Comparison of ENCODE assay signal across 1 cellular context in the genomic region with DNA sequence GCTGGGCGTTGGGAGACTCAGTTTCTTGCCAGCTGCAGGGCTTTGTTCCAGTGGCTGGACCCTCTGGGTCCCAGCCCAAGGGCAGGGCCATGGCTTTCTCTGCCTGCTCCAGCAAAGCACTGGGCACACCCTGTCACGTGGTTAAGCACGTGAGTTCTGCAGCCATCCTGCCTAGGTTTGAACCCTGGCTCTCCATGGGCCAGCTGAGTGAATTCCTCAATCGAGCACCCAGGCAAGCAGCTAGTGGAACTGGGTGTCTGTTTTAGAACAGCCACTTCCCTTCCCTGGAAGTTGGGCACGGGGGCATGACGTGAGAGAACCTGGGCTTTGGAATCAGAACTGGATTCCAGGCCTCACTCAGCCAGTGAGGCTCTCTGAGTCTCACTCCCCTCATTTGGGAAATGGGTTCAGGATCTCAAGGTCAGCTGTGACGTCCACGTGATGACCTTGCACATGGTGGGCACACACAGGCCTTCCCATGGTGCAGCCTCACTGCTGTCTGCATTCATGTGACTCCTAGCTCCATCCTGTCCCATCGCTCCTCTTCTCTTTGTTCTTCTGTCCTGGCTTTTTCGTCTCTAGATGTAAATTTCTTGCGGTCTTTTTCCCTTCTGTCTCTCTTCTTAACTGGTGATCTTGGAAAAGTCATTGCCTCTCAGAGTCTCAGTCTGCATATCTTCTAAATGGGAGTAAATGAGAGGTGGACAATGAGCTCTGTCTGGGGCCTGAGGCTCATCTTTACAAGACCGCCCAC.
A peak's percentile ranks its signal among the peaks of the same experiment; 100 is the strongest.
TF ChIP-seq lines count a peak whose summit lies in the region.

No MANE protein-coding gene starts in this region.

TF ChIP-seq in HepG2, 621 proteins besides CTCF, POLR2A, EP300 and RAD21 (continued from another document and continues in another):
- TF ChIP-seq, protein P1, sequence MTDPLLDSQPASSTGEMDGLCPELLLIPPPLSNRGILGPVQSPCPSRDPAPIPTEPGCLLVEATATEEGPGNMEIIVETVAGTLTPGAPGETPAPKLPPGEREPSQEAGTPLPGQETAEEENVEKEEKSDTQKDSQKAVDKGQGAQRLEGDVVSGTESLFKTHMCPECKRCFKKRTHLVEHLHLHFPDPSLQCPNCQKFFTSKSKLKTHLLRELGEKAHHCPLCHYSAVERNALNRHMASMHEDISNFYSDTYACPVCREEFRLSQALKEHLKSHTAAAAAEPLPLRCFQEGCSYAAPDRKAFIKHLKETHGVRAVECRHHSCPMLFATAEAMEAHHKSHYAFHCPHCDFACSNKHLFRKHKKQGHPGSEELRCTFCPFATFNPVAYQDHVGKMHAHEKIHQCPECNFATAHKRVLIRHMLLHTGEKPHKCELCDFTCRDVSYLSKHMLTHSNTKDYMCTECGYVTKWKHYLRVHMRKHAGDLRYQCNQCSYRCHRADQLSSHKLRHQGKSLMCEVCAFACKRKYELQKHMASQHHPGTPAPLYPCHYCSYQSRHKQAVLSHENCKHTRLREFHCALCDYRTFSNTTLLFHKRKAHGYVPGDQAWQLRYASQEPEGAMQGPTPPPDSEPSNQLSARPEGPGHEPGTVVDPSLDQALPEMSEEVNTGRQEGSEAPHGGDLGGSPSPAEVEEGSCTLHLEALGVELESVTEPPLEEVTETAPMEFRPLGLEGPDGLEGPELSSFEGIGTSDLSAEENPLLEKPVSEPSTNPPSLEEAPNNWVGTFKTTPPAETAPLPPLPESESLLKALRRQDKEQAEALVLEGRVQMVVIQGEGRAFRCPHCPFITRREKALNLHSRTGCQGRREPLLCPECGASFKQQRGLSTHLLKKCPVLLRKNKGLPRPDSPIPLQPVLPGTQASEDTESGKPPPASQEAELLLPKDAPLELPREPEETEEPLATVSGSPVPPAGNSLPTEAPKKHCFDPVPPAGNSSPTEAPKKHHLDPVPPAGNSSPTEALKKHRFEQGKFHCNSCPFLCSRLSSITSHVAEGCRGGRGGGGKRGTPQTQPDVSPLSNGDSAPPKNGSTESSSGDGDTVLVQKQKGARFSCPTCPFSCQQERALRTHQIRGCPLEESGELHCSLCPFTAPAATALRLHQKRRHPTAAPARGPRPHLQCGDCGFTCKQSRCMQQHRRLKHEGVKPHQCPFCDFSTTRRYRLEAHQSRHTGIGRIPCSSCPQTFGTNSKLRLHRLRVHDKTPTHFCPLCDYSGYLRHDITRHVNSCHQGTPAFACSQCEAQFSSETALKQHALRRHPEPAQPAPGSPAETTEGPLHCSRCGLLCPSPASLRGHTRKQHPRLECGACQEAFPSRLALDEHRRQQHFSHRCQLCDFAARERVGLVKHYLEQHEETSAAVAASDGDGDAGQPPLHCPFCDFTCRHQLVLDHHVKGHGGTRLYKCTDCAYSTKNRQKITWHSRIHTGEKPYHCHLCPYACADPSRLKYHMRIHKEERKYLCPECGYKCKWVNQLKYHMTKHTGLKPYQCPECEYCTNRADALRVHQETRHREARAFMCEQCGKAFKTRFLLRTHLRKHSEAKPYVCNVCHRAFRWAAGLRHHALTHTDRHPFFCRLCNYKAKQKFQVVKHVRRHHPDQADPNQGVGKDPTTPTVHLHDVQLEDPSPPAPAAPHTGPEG (CRISPR knock-in tag; IDR thresholded peaks at IDR 0.05): no peak
- TF ChIP-seq RELA (CRISPR knock-in tag; IDR thresholded peaks at IDR 0.05): no peak
- 0 out of 2 replicates have a peak, but pooled peaks have one; percentile 18 for TF ChIP-seq ZNF556 (CRISPR knock-in tag; IDR thresholded peaks at IDR 0.05; ENCODE audit: borderline replicate concordance)
- TF ChIP-seq KLF13 (CRISPR knock-in tag; IDR thresholded peaks at IDR 0.05): no peak
- TF ChIP-seq ZNF547 (CRISPR knock-in tag; IDR thresholded peaks at IDR 0.05): peak; percentile 17; the same call in 1 of the 2 replicates
- TF ChIP-seq PCBP1 (IDR thresholded peaks at IDR 0.05; ENCODE audit: borderline replicate concordance, low read depth, low read length): no peak; the same call in 1 of the 2 replicates
- TF ChIP-seq, protein P2, sequence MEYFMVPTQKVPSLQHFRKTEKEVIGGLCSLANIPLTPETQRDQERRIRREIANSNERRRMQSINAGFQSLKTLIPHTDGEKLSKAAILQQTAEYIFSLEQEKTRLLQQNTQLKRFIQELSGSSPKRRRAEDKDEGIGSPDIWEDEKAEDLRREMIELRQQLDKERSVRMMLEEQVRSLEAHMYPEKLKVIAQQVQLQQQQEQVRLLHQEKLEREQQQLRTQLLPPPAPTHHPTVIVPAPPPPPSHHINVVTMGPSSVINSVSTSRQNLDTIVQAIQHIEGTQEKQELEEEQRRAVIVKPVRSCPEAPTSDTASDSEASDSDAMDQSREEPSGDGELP (IDR thresholded peaks at IDR 0.05; ENCODE audit: borderline replicate concordance, low read depth): peak; percentile 53; the same call in 1 of the 2 replicates
- no peak for TF ChIP-seq ZNF737 (CRISPR knock-in tag; IDR thresholded peaks at IDR 0.05; ENCODE audit: borderline replicate concordance)
- TF ChIP-seq, protein P3, sequence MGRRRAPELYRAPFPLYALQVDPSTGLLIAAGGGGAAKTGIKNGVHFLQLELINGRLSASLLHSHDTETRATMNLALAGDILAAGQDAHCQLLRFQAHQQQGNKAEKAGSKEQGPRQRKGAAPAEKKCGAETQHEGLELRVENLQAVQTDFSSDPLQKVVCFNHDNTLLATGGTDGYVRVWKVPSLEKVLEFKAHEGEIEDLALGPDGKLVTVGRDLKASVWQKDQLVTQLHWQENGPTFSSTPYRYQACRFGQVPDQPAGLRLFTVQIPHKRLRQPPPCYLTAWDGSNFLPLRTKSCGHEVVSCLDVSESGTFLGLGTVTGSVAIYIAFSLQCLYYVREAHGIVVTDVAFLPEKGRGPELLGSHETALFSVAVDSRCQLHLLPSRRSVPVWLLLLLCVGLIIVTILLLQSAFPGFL (CRISPR knock-in tag; IDR thresholded peaks at IDR 0.05): 0 out of 2 replicates have a peak, but pooled peaks have one; percentile 36
- TF ChIP-seq MTF1 (CRISPR knock-in tag; IDR thresholded peaks at IDR 0.05): no peak
- TF ChIP-seq, protein P4, sequence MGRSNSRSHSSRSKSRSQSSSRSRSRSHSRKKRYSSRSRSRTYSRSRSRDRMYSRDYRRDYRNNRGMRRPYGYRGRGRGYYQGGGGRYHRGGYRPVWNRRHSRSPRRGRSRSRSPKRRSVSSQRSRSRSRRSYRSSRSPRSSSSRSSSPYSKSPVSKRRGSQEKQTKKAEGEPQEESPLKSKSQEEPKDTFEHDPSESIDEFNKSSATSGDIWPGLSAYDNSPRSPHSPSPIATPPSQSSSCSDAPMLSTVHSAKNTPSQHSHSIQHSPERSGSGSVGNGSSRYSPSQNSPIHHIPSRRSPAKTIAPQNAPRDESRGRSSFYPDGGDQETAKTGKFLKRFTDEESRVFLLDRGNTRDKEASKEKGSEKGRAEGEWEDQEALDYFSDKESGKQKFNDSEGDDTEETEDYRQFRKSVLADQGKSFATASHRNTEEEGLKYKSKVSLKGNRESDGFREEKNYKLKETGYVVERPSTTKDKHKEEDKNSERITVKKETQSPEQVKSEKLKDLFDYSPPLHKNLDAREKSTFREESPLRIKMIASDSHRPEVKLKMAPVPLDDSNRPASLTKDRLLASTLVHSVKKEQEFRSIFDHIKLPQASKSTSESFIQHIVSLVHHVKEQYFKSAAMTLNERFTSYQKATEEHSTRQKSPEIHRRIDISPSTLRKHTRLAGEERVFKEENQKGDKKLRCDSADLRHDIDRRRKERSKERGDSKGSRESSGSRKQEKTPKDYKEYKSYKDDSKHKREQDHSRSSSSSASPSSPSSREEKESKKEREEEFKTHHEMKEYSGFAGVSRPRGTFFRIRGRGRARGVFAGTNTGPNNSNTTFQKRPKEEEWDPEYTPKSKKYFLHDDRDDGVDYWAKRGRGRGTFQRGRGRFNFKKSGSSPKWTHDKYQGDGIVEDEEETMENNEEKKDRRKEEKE (IDR thresholded peaks at IDR 0.05): no peak
- no peak for TF ChIP-seq NR3C1 (CRISPR knock-in tag; IDR thresholded peaks at IDR 0.05)
- peak; percentile 23 for TF ChIP-seq ZNF83 (CRISPR knock-in tag; IDR thresholded peaks at IDR 0.05; ENCODE audit: borderline replicate concordance)
- TF ChIP-seq DNMT3B (CRISPR knock-in tag; conservative IDR thresholded peaks at IDR 0.05): no peak
- TF ChIP-seq, protein P5, sequence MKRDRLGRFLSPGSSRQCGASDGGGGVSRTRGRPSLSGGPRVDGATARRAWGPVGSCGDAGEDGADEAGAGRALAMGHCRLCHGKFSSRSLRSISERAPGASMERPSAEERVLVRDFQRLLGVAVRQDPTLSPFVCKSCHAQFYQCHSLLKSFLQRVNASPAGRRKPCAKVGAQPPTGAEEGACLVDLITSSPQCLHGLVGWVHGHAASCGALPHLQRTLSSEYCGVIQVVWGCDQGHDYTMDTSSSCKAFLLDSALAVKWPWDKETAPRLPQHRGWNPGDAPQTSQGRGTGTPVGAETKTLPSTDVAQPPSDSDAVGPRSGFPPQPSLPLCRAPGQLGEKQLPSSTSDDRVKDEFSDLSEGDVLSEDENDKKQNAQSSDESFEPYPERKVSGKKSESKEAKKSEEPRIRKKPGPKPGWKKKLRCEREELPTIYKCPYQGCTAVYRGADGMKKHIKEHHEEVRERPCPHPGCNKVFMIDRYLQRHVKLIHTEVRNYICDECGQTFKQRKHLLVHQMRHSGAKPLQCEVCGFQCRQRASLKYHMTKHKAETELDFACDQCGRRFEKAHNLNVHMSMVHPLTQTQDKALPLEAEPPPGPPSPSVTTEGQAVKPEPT (CRISPR knock-in tag; IDR thresholded peaks at IDR 0.05; ENCODE audit: low read depth): 0 out of 2 replicates have a peak, but pooled peaks have one; percentile 31
- TF ChIP-seq, protein P6, sequence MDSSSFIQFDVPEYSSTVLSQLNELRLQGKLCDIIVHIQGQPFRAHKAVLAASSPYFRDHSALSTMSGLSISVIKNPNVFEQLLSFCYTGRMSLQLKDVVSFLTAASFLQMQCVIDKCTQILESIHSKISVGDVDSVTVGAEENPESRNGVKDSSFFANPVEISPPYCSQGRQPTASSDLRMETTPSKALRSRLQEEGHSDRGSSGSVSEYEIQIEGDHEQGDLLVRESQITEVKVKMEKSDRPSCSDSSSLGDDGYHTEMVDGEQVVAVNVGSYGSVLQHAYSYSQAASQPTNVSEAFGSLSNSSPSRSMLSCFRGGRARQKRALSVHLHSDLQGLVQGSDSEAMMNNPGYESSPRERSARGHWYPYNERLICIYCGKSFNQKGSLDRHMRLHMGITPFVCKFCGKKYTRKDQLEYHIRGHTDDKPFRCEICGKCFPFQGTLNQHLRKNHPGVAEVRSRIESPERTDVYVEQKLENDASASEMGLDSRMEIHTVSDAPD (CRISPR knock-in tag; IDR thresholded peaks at IDR 0.05): no peak
- TF ChIP-seq, protein P7, sequence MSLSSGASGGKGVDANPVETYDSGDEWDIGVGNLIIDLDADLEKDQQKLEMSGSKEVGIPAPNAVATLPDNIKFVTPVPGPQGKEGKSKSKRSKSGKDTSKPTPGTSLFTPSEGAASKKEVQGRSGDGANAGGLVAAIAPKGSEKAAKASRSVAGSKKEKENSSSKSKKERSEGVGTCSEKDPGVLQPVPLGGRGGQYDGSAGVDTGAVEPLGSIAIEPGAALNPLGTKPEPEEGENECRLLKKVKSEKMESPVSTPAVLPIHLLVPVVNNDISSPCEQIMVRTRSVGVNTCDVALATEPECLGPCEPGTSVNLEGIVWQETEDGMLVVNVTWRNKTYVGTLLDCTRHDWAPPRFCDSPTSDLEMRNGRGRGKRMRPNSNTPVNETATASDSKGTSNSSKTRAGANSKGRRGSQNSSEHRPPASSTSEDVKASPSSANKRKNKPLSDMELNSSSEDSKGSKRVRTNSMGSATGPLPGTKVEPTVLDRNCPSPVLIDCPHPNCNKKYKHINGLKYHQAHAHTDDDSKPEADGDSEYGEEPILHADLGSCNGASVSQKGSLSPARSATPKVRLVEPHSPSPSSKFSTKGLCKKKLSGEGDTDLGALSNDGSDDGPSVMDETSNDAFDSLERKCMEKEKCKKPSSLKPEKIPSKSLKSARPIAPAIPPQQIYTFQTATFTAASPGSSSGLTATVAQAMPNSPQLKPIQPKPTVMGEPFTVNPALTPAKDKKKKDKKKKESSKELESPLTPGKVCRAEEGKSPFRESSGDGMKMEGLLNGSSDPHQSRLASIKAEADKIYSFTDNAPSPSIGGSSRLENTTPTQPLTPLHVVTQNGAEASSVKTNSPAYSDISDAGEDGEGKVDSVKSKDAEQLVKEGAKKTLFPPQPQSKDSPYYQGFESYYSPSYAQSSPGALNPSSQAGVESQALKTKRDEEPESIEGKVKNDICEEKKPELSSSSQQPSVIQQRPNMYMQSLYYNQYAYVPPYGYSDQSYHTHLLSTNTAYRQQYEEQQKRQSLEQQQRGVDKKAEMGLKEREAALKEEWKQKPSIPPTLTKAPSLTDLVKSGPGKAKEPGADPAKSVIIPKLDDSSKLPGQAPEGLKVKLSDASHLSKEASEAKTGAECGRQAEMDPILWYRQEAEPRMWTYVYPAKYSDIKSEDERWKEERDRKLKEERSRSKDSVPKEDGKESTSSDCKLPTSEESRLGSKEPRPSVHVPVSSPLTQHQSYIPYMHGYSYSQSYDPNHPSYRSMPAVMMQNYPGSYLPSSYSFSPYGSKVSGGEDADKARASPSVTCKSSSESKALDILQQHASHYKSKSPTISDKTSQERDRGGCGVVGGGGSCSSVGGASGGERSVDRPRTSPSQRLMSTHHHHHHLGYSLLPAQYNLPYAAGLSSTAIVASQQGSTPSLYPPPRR (CRISPR knock-in tag; IDR thresholded peaks at IDR 0.05; ENCODE audit: borderline replicate concordance): no peak
- TF ChIP-seq, protein P8, sequence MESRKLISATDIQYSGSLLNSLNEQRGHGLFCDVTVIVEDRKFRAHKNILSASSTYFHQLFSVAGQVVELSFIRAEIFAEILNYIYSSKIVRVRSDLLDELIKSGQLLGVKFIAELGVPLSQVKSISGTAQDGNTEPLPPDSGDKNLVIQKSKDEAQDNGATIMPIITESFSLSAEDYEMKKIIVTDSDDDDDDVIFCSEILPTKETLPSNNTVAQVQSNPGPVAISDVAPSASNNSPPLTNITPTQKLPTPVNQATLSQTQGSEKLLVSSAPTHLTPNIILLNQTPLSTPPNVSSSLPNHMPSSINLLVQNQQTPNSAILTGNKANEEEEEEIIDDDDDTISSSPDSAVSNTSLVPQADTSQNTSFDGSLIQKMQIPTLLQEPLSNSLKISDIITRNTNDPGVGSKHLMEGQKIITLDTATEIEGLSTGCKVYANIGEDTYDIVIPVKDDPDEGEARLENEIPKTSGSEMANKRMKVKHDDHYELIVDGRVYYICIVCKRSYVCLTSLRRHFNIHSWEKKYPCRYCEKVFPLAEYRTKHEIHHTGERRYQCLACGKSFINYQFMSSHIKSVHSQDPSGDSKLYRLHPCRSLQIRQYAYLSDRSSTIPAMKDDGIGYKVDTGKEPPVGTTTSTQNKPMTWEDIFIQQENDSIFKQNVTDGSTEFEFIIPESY (CRISPR knock-in tag; IDR thresholded peaks at IDR 0.05): 0 out of 2 replicates have a peak, but pooled peaks have one; percentile 20
- TF ChIP-seq, protein P9, sequence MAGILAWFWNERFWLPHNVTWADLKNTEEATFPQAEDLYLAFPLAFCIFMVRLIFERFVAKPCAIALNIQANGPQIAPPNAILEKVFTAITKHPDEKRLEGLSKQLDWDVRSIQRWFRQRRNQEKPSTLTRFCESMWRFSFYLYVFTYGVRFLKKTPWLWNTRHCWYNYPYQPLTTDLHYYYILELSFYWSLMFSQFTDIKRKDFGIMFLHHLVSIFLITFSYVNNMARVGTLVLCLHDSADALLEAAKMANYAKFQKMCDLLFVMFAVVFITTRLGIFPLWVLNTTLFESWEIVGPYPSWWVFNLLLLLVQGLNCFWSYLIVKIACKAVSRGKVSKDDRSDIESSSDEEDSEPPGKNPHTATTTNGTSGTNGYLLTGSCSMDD (CRISPR knock-in tag; IDR thresholded peaks at IDR 0.05): no peak
- peak; percentile 55; the same call in 1 of the 2 replicates for TF ChIP-seq ZNF232 (CRISPR knock-in tag; IDR thresholded peaks at IDR 0.05; ENCODE audit: borderline replicate concordance)
- no peak for TF ChIP-seq FIP1L1 (IDR thresholded peaks at IDR 0.05; ENCODE audit: borderline replicate concordance, insufficient read depth, low read depth, low read length)
- peak; percentile 96 for TF ChIP-seq ARNTL (CRISPR knock-in tag; IDR thresholded peaks at IDR 0.05)
